Comparison of ENCODE assay signal across 8 cellular contexts in genomic region chr1:201020040-201020591, GRCh38. TPM values are rescaled to one million over a fixed set of nuclear protein-coding genes. Genes with fewer than 3 reads are reported as not detected.
A peak's percentile ranks its signal among the peaks of the same experiment; 100 is the strongest.
DNase-seq lines count a peak whose midpoint lies in the region; ATAC-seq and TF ChIP-seq lines count a peak whose summit lies in the region.

No MANE protein-coding gene starts in this region.

- H3K4me3 ChIP-seq in NT2/D1 (ENCODE audit: insufficient read length, low read depth), result no peak overlapping the region
- H3K4me3 ChIP-seq in neutrophil (ENCODE audit: low read depth in 1 of 2, low read length in 1 of 2), result peak overlapping the region; percentile 77 to 90
- no peak overlapping the region for H3K4me3 ChIP-seq in A673 (ENCODE audit: low read depth, low read length, poor library complexity, severe bottlenecking)

- peaks cover 15% of the 10 kb centered on the region for H3K27me3 ChIP-seq in NT2/D1 (ENCODE audit: insufficient read depth, insufficient read length)
- H3K27me3 ChIP-seq in neutrophil, result no peaks in the 10 kb centered on the region
- H3K27me3 ChIP-seq in A673 (replicated peaks; ENCODE audit: insufficient read depth, low read depth, low read length, poor library complexity), result peaks cover 10% of the 10 kb centered on the region

- H3K27ac ChIP-seq in angular gyrus (ENCODE audit: low read depth, low read length) (peak overlapping the region; percentile 41), neutrophil (peak overlapping the region; percentile 98), A673 (ENCODE audit: low read depth, low read length, poor library complexity, severe bottlenecking) (no peak overlapping the region)

- CTCF ChIA-PET in A673 (lab: Charles Lee), result interaction anchor here (1.2 kb wide), 1 partner anchor 461 kb away, joined by 3 read pairs; no protein-coding TSS in a partner anchor

- POLR2A ChIA-PET in A673 (lab: Charles Lee; ENCODE audit: low non-redundant PET), result no interaction called here

- H3K9me3 ChIP-seq in NT2/D1 (ENCODE audit: insufficient read depth, low read length) (no peaks in the 10 kb centered on the region), neutrophil (no peaks in the 10 kb centered on the region), A673 (ENCODE audit: low read depth, low read length, poor library complexity, severe bottlenecking) (no peaks in the 10 kb centered on the region)

- peak overlapping the region; percentile 43 for H3K9ac ChIP-seq in NT2/D1 (ENCODE audit: insufficient read length, low read depth)

- H3K4me1 ChIP-seq in NT2/D1 (ENCODE audit: insufficient read depth, insufficient read length) (peaks cover 49% of the 10 kb centered on the region), neutrophil (ENCODE audit: control insufficient read depth in 1 of 2, insufficient read depth in 1 of 2, low read depth in 1 of 2, low read length in 1 of 2) (peaks cover 92 to 93% of the 10 kb centered on the region in 2 experiments), A673 (ENCODE audit: insufficient read depth, low read length, poor library complexity, severe bottlenecking) (peaks cover 31% of the 10 kb centered on the region)

- TF ChIP-seq CTCF in GM20000 (IDR thresholded peaks at IDR 0.05; ENCODE audit: extremely low read depth, missing control alignments) (no peak), neutrophil (IDR thresholded peaks at IDR 0.05) (no peak), A673 (conservative IDR thresholded peaks at IDR 0.05; ENCODE audit: low read depth, low read length) (no peak)

- ATAC-seq in GM18519 (IDR thresholded peaks at IDR 0.05; ENCODE audit: low FRiP score, unreplicated experiment) (no peak), HG03354 (IDR thresholded peaks at IDR 0.05; ENCODE audit: poor library complexity, severe bottlenecking, unreplicated experiment) (no peak), GM19023 (IDR thresholded peaks at IDR 0.05; ENCODE audit: unreplicated experiment) (no peak)

- DNase-seq in GM20000 (ENCODE audit: low spot score) (peak; percentile 60), NT2/D1 (ENCODE audit: low read depth, low spot score) (no peak), A673 (ENCODE audit: low spot score) (no peak)

- intact Hi-C loops in A673 (cut with micrococcal nuclease; ENCODE audit: unreplicated experiment), result no loop called here

- BruUV-seq in A673 (replicated peaks; lab: Mats Ljungman, UMichigan), result no TSS peak

- no peaks in the 10 kb centered on the region for H3K36me3 ChIP-seq in NT2/D1 (ENCODE audit: insufficient read depth, insufficient read length, low read length)
- H3K36me3 ChIP-seq in neutrophil, result no peaks in the 10 kb centered on the region
- no peaks in the 10 kb centered on the region for H3K36me3 ChIP-seq in A673 (ENCODE audit: insufficient read depth, low read length, poor library complexity, severe bottlenecking)

RNA-seq across cellular contexts. Expression of gene KIF21B, which starts 3.4 kb away (rescaled TPM):
- total RNA-seq in A673 (2021), result 0.60 and 1.5 TPM in 2 replicates

Comparison
In these comparisons a context has a peak if more than half of its experiments do, and no peak if none do; other contexts are left out.
1. H3K4me3 ChIP-seq: peak in neutrophil (2 of 2); none in NT2/D1 (single experiment) and A673 (single experiment).